15 cellular contexts compared by ENCODE assay signal in the genomic region with DNA sequence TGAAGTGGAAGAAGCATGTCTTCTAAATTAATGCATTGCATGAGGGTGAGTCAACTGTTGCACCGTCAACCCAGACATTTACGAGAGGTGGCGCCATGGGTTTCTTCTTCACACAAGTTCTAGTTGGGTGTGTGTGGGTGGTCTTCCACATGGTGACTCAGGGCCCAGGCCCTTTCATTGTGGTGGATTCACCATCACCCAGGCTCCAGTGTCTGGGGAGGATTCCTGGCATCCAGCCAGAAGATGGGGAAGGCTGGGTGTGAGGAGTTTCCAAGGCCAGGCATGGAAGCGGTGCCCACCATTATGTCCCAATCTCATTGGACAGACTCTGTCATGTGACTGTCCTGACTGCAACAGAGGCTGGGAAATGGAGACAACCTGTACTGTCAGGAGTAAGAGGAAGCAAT. TPM values are rescaled to one million over a fixed set of nuclear protein-coding genes. Genes with fewer than 3 reads are reported as not detected.
DNase-seq lines count a peak whose midpoint lies in the region; TF ChIP-seq lines count a peak whose summit lies in the region.
"Had no signal": no experiment of that assay in that cellular context is flagged by ENCODE, and none has a peak within 500 bp of the region (broad histone marks: within the 10 kb centered on the region; RNA-seq: fewer than 3 reads in every experiment).

No MANE protein-coding gene starts in this region.

- in situ Hi-C loops in mammary epithelial cell (cut with MboI; ENCODE audit: low sequenced_read_pairs in 2 of 2) = loop anchor here in 1 of 2 donors (25.0 kb wide), 1 partner anchor 331 kb away; no protein-coding TSS in a partner anchor

- H3K4me1 Mint-ChIP-seq in MCF 10A (ENCODE audit: insufficient read depth, unreplicated experiment) (peaks cover 6% of the 10 kb centered on the region), Calu3 (ENCODE audit: low read depth, unreplicated experiment) (peaks cover 20% of the 10 kb centered on the region)
- H3K4me1 Mint-ChIP-seq: natural killer cell had no signal

- 78% methylated on average over 4 of the region's 4 CpGs for WGBS in mammary epithelial cell (ENCODE audit: low coverage, missing lambda C conversion rate)

- H3K36me3 ChIP-seq in breast epithelium = no peaks in the 10 kb centered on the region
- no peaks in the 10 kb centered on the region for H3K36me3 ChIP-seq in mammary epithelial cell (ENCODE audit: insufficient read depth, low read length)
- H3K36me3 ChIP-seq: esophagus squamous epithelium had no signal

- no peaks in the 10 kb centered on the region for H3K9me3 Mint-ChIP-seq in MCF 10A (ENCODE audit: unreplicated experiment)
- no peaks in the 10 kb centered on the region for H3K9me3 Mint-ChIP-seq in Calu3 (ENCODE audit: low read depth, unreplicated experiment)
- H3K9me3 Mint-ChIP-seq: activated T-cell treated with anti-CD3 and anti-CD28 coated beads, Interleukin-2, amount 50 U/mL, for 72 hours; natural killer cell; stimulated activated naive CD8-positive, alpha-beta T cell treated with anti-CD3 and anti-CD28 coated beads, Interleukin-15, Interleukin-2, amounts not matched to agents 100 ng/mL and 50 ng/mL, for 24 hours had no signal

- H3K4me2 ChIP-seq in mammary epithelial cell (ENCODE audit: insufficient read depth, low read depth, low read length) = no peak overlapping the region

- H4K20me1 ChIP-seq in mammary epithelial cell (ENCODE audit: insufficient read depth, low read length) = no peaks in the 10 kb centered on the region

- TF ChIP-seq CTCF in MCF 10A (IDR thresholded peaks at IDR 0.05; ENCODE audit: unreplicated experiment) = no peak
- no peak for TF ChIP-seq CTCF in breast epithelium (IDR thresholded peaks at IDR 0.05)
- no peak for TF ChIP-seq CTCF in mammary epithelial cell (conservative IDR thresholded peaks at IDR 0.05 in 1 of 2, IDR thresholded peaks at IDR 0.05 in 1 of 2; ENCODE audit: extremely low read depth in 1 of 2, insufficient read depth in 1 of 2, low read depth in 1 of 2, low read length in 2 of 2)
- no peak for TF ChIP-seq CTCF in Calu3 (IDR thresholded peaks at IDR 0.05; ENCODE audit: unreplicated experiment)

- H3K79me2 ChIP-seq in mammary epithelial cell (ENCODE audit: insufficient read depth, low read length) = no peaks in the 10 kb centered on the region

- intact Hi-C loops in MCF 10A (cut with micrococcal nuclease) = no loop called here
- intact Hi-C loops in breast epithelium (cut with DNase I; ENCODE audit: low total_unique reads) = no loop called here
- intact Hi-C loops in mammary epithelial cell (cut with micrococcal nuclease) = no loop called here
- intact Hi-C loops in Calu3 (cut with micrococcal nuclease; ENCODE audit: unreplicated experiment) = no loop called here

- dilution Hi-C loops in mammary epithelial cell (cut with HindIII; ENCODE audit: low sequenced_read_pairs) = no loop called here

- CTCF ChIA-PET in MCF 10A (lab: Yijun Ruan, JAX) = interaction anchor here (1.2 kb wide), 1 partner anchor 117 kb away, joined by 3 read pairs; no protein-coding TSS in a partner anchor
- CTCF ChIA-PET in mammary epithelial cell (lab: Charles Lee; ENCODE audit: low non-redundant PET) = no interaction called here
- CTCF ChIA-PET in Calu3 (lab: Charles Lee) = no interaction called here

- no TSS peak for BruUV-seq in MCF 10A (replicated peaks; lab: Mats Ljungman, UMichigan)
- no TSS peak for BruUV-seq in mammary epithelial cell (replicated peaks; lab: Mats Ljungman, UMichigan)
- BruUV-seq in Calu3 (replicated peaks; lab: Mats Ljungman, UMichigan) = no TSS peak

- no peak for TF ChIP-seq RAD21 in Ishikawa (IDR thresholded peaks at IDR 0.05; ENCODE audit: low read depth)

- H3K9ac ChIP-seq in mammary epithelial cell (ENCODE audit: insufficient read depth, low read length) = no peak overlapping the region

- H3K4me3 Mint-ChIP-seq in MCF 10A (ENCODE audit: unreplicated experiment) = no peak overlapping the region
- H3K4me3 Mint-ChIP-seq in Calu3 (ENCODE audit: low read depth, unreplicated experiment) = no peak overlapping the region
- H3K4me3 Mint-ChIP-seq: activated T-cell treated with anti-CD3 and anti-CD28 coated beads, Interleukin-2, amount 50 U/mL, for 72 hours; natural killer cell; stimulated activated naive CD8-positive, alpha-beta T cell treated with anti-CD3 and anti-CD28 coated beads, Interleukin-15, Interleukin-2, amounts not matched to agents 100 ng/mL and 50 ng/mL, for 24 hours had no signal

- H3K4me1 ChIP-seq in breast epithelium (peaks cover 0 to 3% of the 10 kb centered on the region in 2 donors), mammary epithelial cell (ENCODE audit: insufficient read depth, low read length) (peaks cover 8% of the 10 kb centered on the region)

- POLR2A ChIA-PET in MCF 10A (lab: Yijun Ruan, JAX) = no interaction called here

- H3K9me3 ChIP-seq in breast epithelium (no peaks in the 10 kb centered on the region), mammary epithelial cell (replicated peaks; ENCODE audit: insufficient read depth, low read length) (no peaks in the 10 kb centered on the region)
- H3K9me3 ChIP-seq: esophagus squamous epithelium had no signal

- no peak for TF ChIP-seq EP300 in Ishikawa (IDR thresholded peaks at IDR 0.05; ENCODE audit: borderline replicate concordance)

- DNase-seq in MCF 10A (ENCODE audit: unreplicated experiment) = peak; percentile 77
- DNase-seq in breast epithelium (ENCODE audit: low spot score in 2 of 2) = no peak
- DNase-seq in mammary epithelial cell = peak; percentile 27
- peak; percentile 38 for DNase-seq in stimulated activated CD8-positive, alpha-beta memory T cell treated with anti-CD3 and anti-CD28 coated beads, Interleukin-4, amount 100 ng/mL, for 48 hours
- no peak for DNase-seq in Calu3
- DNase-seq in KG1 (lab: John Stamatoyannopoulos, UW) = no peak
- no peak for DNase-seq in HuH-7 (ENCODE audit: low spot score)
- DNase-seq: central memory CD4-positive, alpha-beta T cell; esophagus squamous epithelium; natural killer cell; NCI-H187 had no signal

- H3K4me3 ChIP-seq in breast epithelium = no peak overlapping the region
- no peak overlapping the region for H3K4me3 ChIP-seq in mammary epithelial cell (replicated peaks in 1 of 3; ENCODE audit: insufficient read depth in 1 of 3, low read depth in 2 of 3, low read length in 3 of 3)
- H3K4me3 ChIP-seq: esophagus squamous epithelium had no signal

- peaks cover 0 to 19% of the 10 kb centered on the region in 2 donors for H3K27me3 ChIP-seq in breast epithelium
- peaks cover 3% of the 10 kb centered on the region for H3K27me3 ChIP-seq in mammary epithelial cell (ENCODE audit: insufficient read depth, low read length)

- H2AFZ ChIP-seq in mammary epithelial cell (ENCODE audit: low read depth, low read length) = no peak overlapping the region

- H3K27me3 Mint-ChIP-seq in MCF 10A (ENCODE audit: insufficient read depth, unreplicated experiment) (no peaks in the 10 kb centered on the region), Calu3 (ENCODE audit: unreplicated experiment) (peaks cover 41% of the 10 kb centered on the region)

- H3K27ac Mint-ChIP-seq in MCF 10A (ENCODE audit: low read depth, unreplicated experiment) = no peak overlapping the region
- H3K27ac Mint-ChIP-seq in Calu3 (ENCODE audit: unreplicated experiment) = no peak overlapping the region
- H3K27ac Mint-ChIP-seq: activated T-cell treated with anti-CD3 and anti-CD28 coated beads, Interleukin-2, amount 50 U/mL, for 72 hours; natural killer cell; stimulated activated naive CD8-positive, alpha-beta T cell treated with anti-CD3 and anti-CD28 coated beads, Interleukin-15, Interleukin-2, amounts not matched to agents 100 ng/mL and 50 ng/mL, for 24 hours had no signal

- TF ChIP-seq POLR2A in breast epithelium (IDR thresholded peaks at IDR 0.05) = no peak

- H3K27ac ChIP-seq in breast epithelium = no peak overlapping the region
- no peak overlapping the region for H3K27ac ChIP-seq in mammary epithelial cell (ENCODE audit: insufficient read depth, low read depth, low read length)
- H3K27ac ChIP-seq: C4-2B had no signal

- no peaks in the 10 kb centered on the region for H3K36me3 Mint-ChIP-seq in MCF 10A (ENCODE audit: insufficient read depth, unreplicated experiment)
- peaks cover 7% of the 10 kb centered on the region for H3K36me3 Mint-ChIP-seq in Calu3 (ENCODE audit: insufficient read depth, unreplicated experiment)
- H3K36me3 Mint-ChIP-seq: natural killer cell had no signal

TF ChIP-seq in Ishikawa, 13 proteins besides CTCF, POLR2A, EP300 and RAD21 (continues in another document):
- TF ChIP-seq FOXM1 (IDR thresholded peaks at IDR 0.05; ENCODE audit: borderline replicate concordance, low read depth) (no peak), EGR1 (IDR thresholded peaks at IDR 0.05) (no peak)
- TF ChIP-seq, protein P1, sequence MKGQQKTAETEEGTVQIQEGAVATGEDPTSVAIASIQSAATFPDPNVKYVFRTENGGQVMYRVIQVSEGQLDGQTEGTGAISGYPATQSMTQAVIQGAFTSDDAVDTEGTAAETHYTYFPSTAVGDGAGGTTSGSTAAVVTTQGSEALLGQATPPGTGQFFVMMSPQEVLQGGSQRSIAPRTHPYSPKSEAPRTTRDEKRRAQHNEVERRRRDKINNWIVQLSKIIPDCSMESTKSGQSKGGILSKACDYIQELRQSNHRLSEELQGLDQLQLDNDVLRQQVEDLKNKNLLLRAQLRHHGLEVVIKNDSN (IDR thresholded peaks at IDR 0.05) = peak; percentile 47

RNA-seq across cellular contexts. Expression of gene JPH3, which starts 21.4 kb away (rescaled TPM):
- total RNA-seq in MCF 10A (2022) (not detected in 2 replicates), breast epithelium (under 1 TPM in 1 of 3 donors, not detected in 2; 0.33 TPM), mammary epithelial cell (not detected), Calu3 (2022) (0.57 and 1.2 TPM in 2 replicates)
- not detected for polyA plus RNA-seq in mammary epithelial cell
- polyA minus RNA-seq in mammary epithelial cell = not detected
- total RNA-seq: natural killer cell had no signal

Comparison
In these comparisons a context has a peak if more than half of its experiments do, and no peak if none do; other contexts are left out.
1. DNase-seq: peak in MCF 10A (single experiment), mammary epithelial cell (single experiment) and stimulated activated CD8-positive, alpha-beta memory T cell treated with anti-CD3 and anti-CD28 coated beads, Interleukin-4, amount 100 ng/mL, for 48 hours (single experiment); none in breast epithelium (0 of 2), Calu3 (single experiment), KG1 (single experiment) and HuH-7 (single experiment).